In genomic region chr3:133262371-133262770, GRCh38 we compare ENCODE assay signal across 6 cellular contexts.
"Had no signal": no experiment of that assay in that cellular context is flagged by ENCODE, and none has a peak within 500 bp of the region (broad histone marks: within the 10 kb centered on the region; RNA-seq: fewer than 3 reads in every experiment).

No MANE protein-coding gene starts in this region.

- H3K4me3 ChIP-seq: GM23248 had no signal

- ATAC-seq: HepG2 had no signal

- DNase-seq: GM23248, H9, HCEC 1CT, KBM-7 had no signal

- H3K9ac ChIP-seq: GM23248 had no signal

- H3K27ac ChIP-seq: GM23248, HL-60 had no signal
